ENCODE assay signal across 1 cellular context in genomic region chr10:101218423-101219136, GRCh38.
TF ChIP-seq lines count a peak whose summit lies in the region.

No MANE protein-coding gene starts in this region.

TF ChIP-seq in HepG2, 621 proteins besides CTCF, POLR2A, EP300 and RAD21 (continued from another document):
- TF ChIP-seq SNAPC4 (CRISPR knock-in tag; IDR thresholded peaks at IDR 0.05): no peak
